12 cellular contexts compared by ENCODE assay signal in the genomic region with DNA sequence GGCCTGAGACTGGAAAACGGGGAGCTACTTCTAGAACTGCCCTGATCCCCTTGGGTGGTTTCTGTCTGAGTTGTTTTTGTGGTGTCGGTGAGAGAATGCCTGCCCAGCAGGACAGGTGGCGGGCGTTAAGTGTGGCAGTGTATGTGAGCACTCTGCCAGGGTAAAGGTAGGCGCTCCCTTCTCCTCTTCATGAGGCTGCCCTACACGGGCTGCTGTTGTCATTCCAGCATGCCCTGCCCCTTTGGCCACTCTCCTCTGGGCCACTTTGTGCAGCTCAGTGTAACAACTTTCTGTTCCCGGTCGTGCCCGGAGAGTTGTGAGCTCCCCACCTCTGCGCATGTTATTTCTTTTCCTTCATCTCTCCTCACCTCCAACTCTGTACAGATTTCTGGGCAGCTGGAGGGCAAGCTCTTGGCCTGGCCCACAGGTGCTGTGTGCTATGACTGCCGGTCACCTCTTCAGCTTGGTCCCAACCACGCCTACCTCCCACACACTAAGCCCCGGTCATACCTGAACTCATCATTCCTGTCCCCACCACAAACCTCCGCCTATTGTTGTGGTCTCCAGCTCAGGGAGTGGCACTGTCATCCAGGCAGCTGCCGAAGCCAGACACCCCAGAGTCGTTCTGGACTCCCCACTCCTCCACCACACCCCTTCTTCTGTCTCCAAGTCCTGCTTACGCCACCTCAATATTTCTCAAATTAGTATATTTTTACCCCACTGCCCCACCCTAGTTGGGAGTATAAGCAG.
DNase-seq lines count a peak whose midpoint lies in the region; ATAC-seq, FAIRE-seq and TF ChIP-seq lines count a peak whose summit lies in the region.
"Had no signal": no experiment of that assay in that cellular context is flagged by ENCODE, and none has a peak within 500 bp of the region (broad histone marks: within the 10 kb centered on the region; RNA-seq: fewer than 3 reads in every experiment).

No MANE protein-coding gene starts in this region.

- no peak overlapping the region for H2AFZ ChIP-seq in PC-3 (ENCODE audit: low read length)

- peak; percentile 41 for DNase-seq in activated CD4-positive, alpha-beta T cell treated with anti-CD3 and anti-CD28 coated beads for 48 hours
- no peak for DNase-seq in activated CD4-positive, alpha-beta T cell treated with anti-CD3 and anti-CD28 coated beads, Interleukin-2, amount 50 U/mL, for 4 hours
- peak; percentile 83 for DNase-seq in PC-3
- DNase-seq in stimulated activated naive CD8-positive, alpha-beta T cell treated with anti-CD3 and anti-CD28 coated beads, Interleukin-15, amount 100 ng/mL, for 72 hours, result peak in 1 of 2 donors; percentile 25
- DNase-seq in GM12891 (ENCODE audit: insufficient read length, low spot score), result no peak
- no peak for DNase-seq in T1000 (lab: John Stamatoyannopoulos, UW)
- DNase-seq: activated T-cell treated with anti-CD3 and anti-CD28 coated beads, Interleukin-2, amount 50 U/mL, for 4 hours; NCI-H1092 treated with DMSO at 0.1 percent for 48 hours had no signal

- FAIRE-seq in GM12891 (lab: Jason Lieb, UNC), result no peak

- H3K36me3 ChIP-seq in PC-3 (ENCODE audit: low read depth, low read length) (no peaks in the 10 kb centered on the region), gastroesophageal sphincter (no peaks in the 10 kb centered on the region)
- H3K36me3 ChIP-seq: cardiac muscle cell, upper lobe of left lung had no signal

- H3K27ac ChIP-seq in PC-3 (ENCODE audit: low read length) (peak overlapping the region; percentile 43), gastroesophageal sphincter (peak overlapping the region in 3 of 4 donors; percentile 5 to 31 (median 8))
- H3K27ac ChIP-seq: cardiac muscle cell, upper lobe of left lung had no signal

- no peaks in the 10 kb centered on the region for H4K20me1 ChIP-seq in PC-3 (ENCODE audit: low read length)

- H3F3A ChIP-seq in PC-3 (ENCODE audit: low read length, unreplicated experiment), result no peaks in the 10 kb centered on the region

- CTCF ChIA-PET in PC-3 (lab: Charles Lee), result no interaction called here

- H3K4me1 Mint-ChIP-seq in stimulated activated naive CD8-positive, alpha-beta T cell treated with anti-CD3 and anti-CD28 coated beads, Interleukin-15, amount 100 ng/mL, for 72 hours, result peaks cover 22% of the 10 kb centered on the region

- 83 to 87% methylated on average over 13 to 16 of the region's 17 CpGs for WGBS in gastroesophageal sphincter (ENCODE audit: low coverage in 1 of 2), 2 donors

- no peak for ATAC-seq in PC-3
- no peak for ATAC-seq in gastroesophageal sphincter
- ATAC-seq in stimulated activated naive CD8-positive, alpha-beta T cell treated with anti-CD3 and anti-CD28 coated beads, Interleukin-15, amount 100 ng/mL, for 72 hours, result peak; percentile 62
- no peak for ATAC-seq in HG03439 (IDR thresholded peaks at IDR 0.05; ENCODE audit: unreplicated experiment)

- H3K4me2 ChIP-seq in PC-3 (ENCODE audit: low read length), result peak overlapping the region; percentile 43; the same call in 1 of the 2 replicates

- no TSS peak for BruUV-seq in PC-3 (replicated peaks; lab: Mats Ljungman, UMichigan)

- H3K27me3 ChIP-seq in PC-3 (ENCODE audit: low read length) (no peaks in the 10 kb centered on the region), gastroesophageal sphincter (no peaks in the 10 kb centered on the region)
- H3K27me3 ChIP-seq: cardiac muscle cell, upper lobe of left lung had no signal

- H3K9me3 ChIP-seq in PC-3 (ENCODE audit: low read length), result no peaks in the 10 kb centered on the region
- no peaks in the 10 kb centered on the region for H3K9me3 ChIP-seq in gastroesophageal sphincter
- H3K9me3 ChIP-seq: upper lobe of left lung had no signal

- H3K79me2 ChIP-seq in PC-3 (ENCODE audit: low read length), result peaks cover 25% of the 10 kb centered on the region

- TF ChIP-seq POLR2A in gastroesophageal sphincter (IDR thresholded peaks at IDR 0.05), result no peak
- TF ChIP-seq POLR2A in GM12891 (IDR thresholded peaks at IDR 0.05; ENCODE audit: low read depth, low read length), result no peak

- no peak overlapping the region for H3K4me3 Mint-ChIP-seq in stimulated activated naive CD8-positive, alpha-beta T cell treated with anti-CD3 and anti-CD28 coated beads, Interleukin-15, amount 100 ng/mL, for 72 hours
- H3K4me3 Mint-ChIP-seq: activated T-cell treated with anti-CD3 and anti-CD28 coated beads, Interleukin-2, amount 50 U/mL, for 4 hours had no signal

- TF ChIP-seq EP300 in gastroesophageal sphincter (IDR thresholded peaks at IDR 0.05), result no peak

- no peak for TF ChIP-seq CTCF in PC-3 (conservative IDR thresholded peaks at IDR 0.05; ENCODE audit: low read depth, low read length)
- no peak for TF ChIP-seq CTCF in gastroesophageal sphincter (IDR thresholded peaks at IDR 0.05)

- intact Hi-C loops in PC-3 (cut with micrococcal nuclease), result loop anchor here (5.0 kb wide), 1 partner anchor 37 kb away; no protein-coding TSS in a partner anchor

- H3K4me3 ChIP-seq in PC-3 (ENCODE audit: low read length), result no peak overlapping the region
- H3K4me3 ChIP-seq in gastroesophageal sphincter, result no peak overlapping the region
- H3K4me3 ChIP-seq: cardiac muscle cell, upper lobe of left lung had no signal

- POLR2A ChIA-PET in PC-3 (lab: Charles Lee; ENCODE audit: unreplicated experiment), result interaction anchor here (0.6 kb wide), 1 partner anchor 741 kb away, joined by 3 read pairs; no protein-coding TSS in a partner anchor

- no peak overlapping the region for H3K27ac Mint-ChIP-seq in stimulated activated naive CD8-positive, alpha-beta T cell treated with anti-CD3 and anti-CD28 coated beads, Interleukin-15, amount 100 ng/mL, for 72 hours

- peaks cover 8% of the 10 kb centered on the region for H3K27me3 Mint-ChIP-seq in stimulated activated naive CD8-positive, alpha-beta T cell treated with anti-CD3 and anti-CD28 coated beads, Interleukin-15, amount 100 ng/mL, for 72 hours

- no peaks in the 10 kb centered on the region for H3K9me2 ChIP-seq in PC-3 (replicated peaks; ENCODE audit: low read length)

- no peaks in the 10 kb centered on the region for H3K9me3 Mint-ChIP-seq in stimulated activated naive CD8-positive, alpha-beta T cell treated with anti-CD3 and anti-CD28 coated beads, Interleukin-15, amount 100 ng/mL, for 72 hours
- H3K9me3 Mint-ChIP-seq: activated T-cell treated with anti-CD3 and anti-CD28 coated beads, Interleukin-2, amount 50 U/mL, for 4 hours had no signal

- H3K4me1 ChIP-seq in PC-3 (ENCODE audit: insufficient read depth, low read length), result peaks cover 70% of the 10 kb centered on the region
- peaks cover 13 to 100% (median 23%) of the 10 kb centered on the region in 3 donors for H3K4me1 ChIP-seq in gastroesophageal sphincter

- H3K9ac ChIP-seq in PC-3 (ENCODE audit: low read length), result no peak overlapping the region

TF ChIP-seq in GM12891, 5 proteins besides CTCF, POLR2A, EP300 and RAD21:
- TF ChIP-seq TAF1 (IDR thresholded peaks at IDR 0.05; ENCODE audit: low read depth, low read length), result no peak
- TF ChIP-seq PAX5 (IDR thresholded peaks at IDR 0.05; ENCODE audit: insufficient read depth, low read length, severe bottlenecking), result no peak
- TF ChIP-seq POU2F2 (IDR thresholded peaks at IDR 0.05; ENCODE audit: low read depth, low read length), result no peak
- TF ChIP-seq POLR2AphosphoS5 (IDR thresholded peaks at IDR 0.05; ENCODE audit: low read depth, low read length), result no peak
- no peak for TF ChIP-seq SPI1 (IDR thresholded peaks at IDR 0.05; ENCODE audit: low read depth, low read length)

Comparison
In these comparisons a context has a peak if more than half of its experiments do, and no peak if none do; other contexts are left out.
1. DNase-seq: peak in activated CD4-positive, alpha-beta T cell treated with anti-CD3 and anti-CD28 coated beads for 48 hours (single experiment) and PC-3 (single experiment); none in activated CD4-positive, alpha-beta T cell treated with anti-CD3 and anti-CD28 coated beads, Interleukin-2, amount 50 U/mL, for 4 hours (0 of 2), GM12891 (single experiment) and T1000 (single experiment).